Comparison of ENCODE assay signal across 1 cellular context in the genomic region with DNA sequence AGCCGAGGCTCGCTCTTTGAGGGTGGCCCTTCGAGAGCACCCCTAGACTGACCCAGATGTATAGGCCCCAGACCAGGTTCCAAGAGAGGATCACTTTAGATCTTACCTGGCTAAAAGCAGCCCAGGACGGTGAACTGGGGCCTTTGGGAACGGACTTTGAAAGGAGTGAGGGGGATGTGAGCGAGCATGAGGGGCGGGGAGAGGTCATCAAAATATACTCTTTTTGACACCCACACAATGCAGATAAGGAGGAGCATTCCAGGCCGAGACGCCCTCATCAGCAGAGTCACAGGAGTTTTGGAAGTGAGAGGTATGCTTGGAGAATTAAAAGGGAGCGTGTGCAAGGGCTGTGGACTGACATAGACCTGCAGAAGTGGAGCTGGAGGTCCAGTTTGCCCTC.
TF ChIP-seq lines count a peak whose summit lies in the region.

No MANE protein-coding gene starts in this region.

TF ChIP-seq in WTC11, 78 proteins besides CTCF, POLR2A, EP300 and RAD21 (continued from another document):
- TF ChIP-seq, protein P1, sequence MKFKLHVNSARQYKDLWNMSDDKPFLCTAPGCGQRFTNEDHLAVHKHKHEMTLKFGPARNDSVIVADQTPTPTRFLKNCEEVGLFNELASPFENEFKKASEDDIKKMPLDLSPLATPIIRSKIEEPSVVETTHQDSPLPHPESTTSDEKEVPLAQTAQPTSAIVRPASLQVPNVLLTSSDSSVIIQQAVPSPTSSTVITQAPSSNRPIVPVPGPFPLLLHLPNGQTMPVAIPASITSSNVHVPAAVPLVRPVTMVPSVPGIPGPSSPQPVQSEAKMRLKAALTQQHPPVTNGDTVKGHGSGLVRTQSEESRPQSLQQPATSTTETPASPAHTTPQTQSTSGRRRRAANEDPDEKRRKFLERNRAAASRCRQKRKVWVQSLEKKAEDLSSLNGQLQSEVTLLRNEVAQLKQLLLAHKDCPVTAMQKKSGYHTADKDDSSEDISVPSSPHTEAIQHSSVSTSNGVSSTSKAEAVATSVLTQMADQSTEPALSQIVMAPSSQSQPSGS (CRISPR knock-in tag; IDR thresholded peaks at IDR 0.05; ENCODE audit: borderline replicate concordance, low read depth) = no peak
- TF ChIP-seq, protein P2, sequence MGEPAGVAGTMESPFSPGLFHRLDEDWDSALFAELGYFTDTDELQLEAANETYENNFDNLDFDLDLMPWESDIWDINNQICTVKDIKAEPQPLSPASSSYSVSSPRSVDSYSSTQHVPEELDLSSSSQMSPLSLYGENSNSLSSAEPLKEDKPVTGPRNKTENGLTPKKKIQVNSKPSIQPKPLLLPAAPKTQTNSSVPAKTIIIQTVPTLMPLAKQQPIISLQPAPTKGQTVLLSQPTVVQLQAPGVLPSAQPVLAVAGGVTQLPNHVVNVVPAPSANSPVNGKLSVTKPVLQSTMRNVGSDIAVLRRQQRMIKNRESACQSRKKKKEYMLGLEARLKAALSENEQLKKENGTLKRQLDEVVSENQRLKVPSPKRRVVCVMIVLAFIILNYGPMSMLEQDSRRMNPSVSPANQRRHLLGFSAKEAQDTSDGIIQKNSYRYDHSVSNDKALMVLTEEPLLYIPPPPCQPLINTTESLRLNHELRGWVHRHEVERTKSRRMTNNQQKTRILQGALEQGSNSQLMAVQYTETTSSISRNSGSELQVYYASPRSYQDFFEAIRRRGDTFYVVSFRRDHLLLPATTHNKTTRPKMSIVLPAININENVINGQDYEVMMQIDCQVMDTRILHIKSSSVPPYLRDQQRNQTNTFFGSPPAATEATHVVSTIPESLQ (CRISPR knock-in tag; IDR thresholded peaks at IDR 0.05) = no peak
- TF ChIP-seq NFE2L1 (CRISPR knock-in tag; IDR thresholded peaks at IDR 0.05) (no peak), IRF2 (CRISPR knock-in tag; IDR thresholded peaks at IDR 0.05; ENCODE audit: borderline replicate concordance, low read depth) (no peak), E2F4 (CRISPR knock-in tag; IDR thresholded peaks at IDR 0.05; ENCODE audit: borderline replicate concordance, low read depth) (no peak), JAZF1 (CRISPR knock-in tag; IDR thresholded peaks at IDR 0.05) (no peak)
- TF ChIP-seq, protein P3, sequence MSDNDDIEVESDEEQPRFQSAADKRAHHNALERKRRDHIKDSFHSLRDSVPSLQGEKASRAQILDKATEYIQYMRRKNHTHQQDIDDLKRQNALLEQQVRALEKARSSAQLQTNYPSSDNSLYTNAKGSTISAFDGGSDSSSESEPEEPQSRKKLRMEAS (CRISPR knock-in tag; IDR thresholded peaks at IDR 0.05) = no peak
- TF ChIP-seq, protein P4, sequence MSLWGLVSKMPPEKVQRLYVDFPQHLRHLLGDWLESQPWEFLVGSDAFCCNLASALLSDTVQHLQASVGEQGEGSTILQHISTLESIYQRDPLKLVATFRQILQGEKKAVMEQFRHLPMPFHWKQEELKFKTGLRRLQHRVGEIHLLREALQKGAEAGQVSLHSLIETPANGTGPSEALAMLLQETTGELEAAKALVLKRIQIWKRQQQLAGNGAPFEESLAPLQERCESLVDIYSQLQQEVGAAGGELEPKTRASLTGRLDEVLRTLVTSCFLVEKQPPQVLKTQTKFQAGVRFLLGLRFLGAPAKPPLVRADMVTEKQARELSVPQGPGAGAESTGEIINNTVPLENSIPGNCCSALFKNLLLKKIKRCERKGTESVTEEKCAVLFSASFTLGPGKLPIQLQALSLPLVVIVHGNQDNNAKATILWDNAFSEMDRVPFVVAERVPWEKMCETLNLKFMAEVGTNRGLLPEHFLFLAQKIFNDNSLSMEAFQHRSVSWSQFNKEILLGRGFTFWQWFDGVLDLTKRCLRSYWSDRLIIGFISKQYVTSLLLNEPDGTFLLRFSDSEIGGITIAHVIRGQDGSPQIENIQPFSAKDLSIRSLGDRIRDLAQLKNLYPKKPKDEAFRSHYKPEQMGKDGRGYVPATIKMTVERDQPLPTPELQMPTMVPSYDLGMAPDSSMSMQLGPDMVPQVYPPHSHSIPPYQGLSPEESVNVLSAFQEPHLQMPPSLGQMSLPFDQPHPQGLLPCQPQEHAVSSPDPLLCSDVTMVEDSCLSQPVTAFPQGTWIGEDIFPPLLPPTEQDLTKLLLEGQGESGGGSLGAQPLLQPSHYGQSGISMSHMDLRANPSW (CRISPR knock-in tag; conservative IDR thresholded peaks at IDR 0.05; ENCODE audit: low read depth) = no peak
TF ChIP-seq in WTC11: peak in this region for 0.
